Comparison of ENCODE assay signal across 8 cellular contexts in the genomic region with DNA sequence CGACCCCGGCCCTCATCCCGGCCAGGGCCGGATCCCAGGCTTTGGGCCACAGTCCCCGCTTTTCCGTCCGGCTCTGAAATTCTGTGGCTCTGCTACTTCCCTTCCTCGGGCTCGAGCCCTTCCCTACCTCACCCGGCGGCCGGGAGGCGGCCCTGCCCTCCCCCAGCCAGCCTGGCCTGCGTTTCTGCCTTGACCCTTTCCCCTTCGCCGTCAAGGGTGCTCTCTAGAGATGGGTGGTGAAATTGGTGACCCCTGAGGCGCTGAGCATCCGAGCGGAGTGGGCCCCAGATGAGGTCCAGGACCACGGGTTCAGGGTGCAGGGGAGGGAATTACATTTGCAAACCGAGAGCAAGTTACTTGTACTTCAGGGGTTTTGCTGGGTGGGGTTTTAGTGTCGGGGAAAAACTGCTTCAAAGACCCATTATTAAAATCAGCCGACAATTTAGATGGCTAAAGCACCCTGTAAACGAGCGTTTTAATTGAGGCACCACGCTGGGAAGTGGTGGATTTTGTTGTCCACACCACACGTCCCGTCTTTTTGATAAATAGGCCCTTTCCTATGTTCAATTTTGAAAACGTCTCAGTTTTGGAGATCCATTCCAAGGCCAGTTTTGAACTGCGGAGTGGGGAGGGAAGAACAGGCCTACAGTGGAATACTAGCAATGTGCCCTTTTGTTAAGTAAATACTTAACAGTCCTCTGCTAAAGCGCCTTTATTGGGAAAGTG. TPM values are rescaled to one million over a fixed set of nuclear protein-coding genes. Genes with fewer than 3 reads are reported as not detected.
DNase-seq lines count a peak whose midpoint lies in the region; ATAC-seq and TF ChIP-seq lines count a peak whose summit lies in the region.

No MANE protein-coding gene starts in this region.

- ATAC-seq in heart left ventricle = no peak
- no peak for ATAC-seq in Right ventricle myocardium inferior
- ATAC-seq in activated B cell treated with CpG ODN at 0.5 μM for 24 hours (ENCODE audit: low read depth) = no peak
- no peak for ATAC-seq in HG02973 (IDR thresholded peaks at IDR 0.05; ENCODE audit: unreplicated experiment)

- H3K36me3 Mint-ChIP-seq in activated B cell treated with CpG ODN at 0.5 μM for 24 hours (ENCODE audit: low read depth) (no peaks in the 10 kb centered on the region), immature natural killer cell (peaks cover 0 to 8% (median 7%) of the 10 kb centered on the region in 3 donors), type B pancreatic cell (peaks cover 59% of the 10 kb centered on the region)

- CTCF ChIA-PET in activated B cell treated with CpG ODN at 0.5 μM for 24 hours (lab: Charles Lee) = no interaction called here

- H3K4me3 Mint-ChIP-seq in activated B cell treated with CpG ODN at 0.5 μM for 24 hours (peak overlapping the region; percentile 77), immature natural killer cell (peak overlapping the region; percentile 26 to 70 (median 55)), type B pancreatic cell (peak overlapping the region; percentile 99)

- peaks cover 54% of the 10 kb centered on the region for H3K27me3 Mint-ChIP-seq in activated B cell treated with CpG ODN at 0.5 μM for 24 hours
- peaks cover 21 to 45% (median 30%) of the 10 kb centered on the region in 3 donors for H3K27me3 Mint-ChIP-seq in immature natural killer cell (ENCODE audit: low read depth in 3 of 3)
- H3K27me3 Mint-ChIP-seq in type B pancreatic cell = peaks cover 68% of the 10 kb centered on the region

- no peak overlapping the region for H3K27ac Mint-ChIP-seq in activated B cell treated with CpG ODN at 0.5 μM for 24 hours
- peak overlapping the region in 1 of 6 donors; percentile 64 for H3K27ac Mint-ChIP-seq in immature natural killer cell
- H3K27ac Mint-ChIP-seq in type B pancreatic cell = peak overlapping the region; percentile 90

- peak overlapping the region in 3 of 12 donors; percentile 15 to 54 (median 21) for H3K27ac ChIP-seq in heart left ventricle

- H3K9me3 Mint-ChIP-seq in activated B cell treated with CpG ODN at 0.5 μM for 24 hours (peaks cover 17% of the 10 kb centered on the region), immature natural killer cell (peaks cover 12 to 77% (median 38%) of the 10 kb centered on the region in 6 donors), type B pancreatic cell (no peaks in the 10 kb centered on the region)

- no peak for TF ChIP-seq POLR2A in heart left ventricle (IDR thresholded peaks at IDR 0.05)

- no peak for TF ChIP-seq CTCF in heart left ventricle (IDR thresholded peaks at IDR 0.05)
- TF ChIP-seq CTCF in activated B cell treated with CpG ODN at 0.5 μM for 24 hours (IDR thresholded peaks at IDR 0.05) = no peak
- TF ChIP-seq CTCF in type B pancreatic cell (conservative IDR thresholded peaks at IDR 0.05) = no peak

- H3K9me3 ChIP-seq in heart left ventricle = peaks cover 0 to 6% (median 0%) of the 10 kb centered on the region in 12 donors

- WGBS in heart left ventricle, 4 donors = 33 to 37% (median 35%) methylated on average over 31 of the region's 31 CpGs

- DNase-seq in heart left ventricle (peak in 1 of 5 donors; percentile 60), Right ventricle myocardium inferior (ENCODE audit: missing footprints) (no peak), activated B cell treated with CpG ODN at 0.5 μM for 24 hours (no peak), immature natural killer cell (no peak), type B pancreatic cell (ENCODE audit: extremely low spot score, unreplicated experiment) (no peak), cerebellar cortex (ENCODE audit: low spot score) (no peak), nucleus accumbens (lab: John Stamatoyannopoulos, UW) (no peak)

- peaks cover 22 to 95% (median 73%) of the 10 kb centered on the region in 9 donors for H3K27me3 ChIP-seq in heart left ventricle

- H3K4me1 Mint-ChIP-seq in activated B cell treated with CpG ODN at 0.5 μM for 24 hours = peaks cover 12% of the 10 kb centered on the region
- H3K4me1 Mint-ChIP-seq in immature natural killer cell = peaks cover 12 to 16% of the 10 kb centered on the region in 2 donors
- H3K4me1 Mint-ChIP-seq in type B pancreatic cell (ENCODE audit: unreplicated experiment) = peaks cover 59% of the 10 kb centered on the region

- intact Hi-C loops in heart left ventricle (cut with DNase I) = no loop called here
- intact Hi-C loops in Right ventricle myocardium inferior (cut with DNase I) = no loop called here
- intact Hi-C loops in activated B cell treated with CpG ODN at 0.5 μM for 24 hours (cut with micrococcal nuclease) = loop anchor here (1.0 to 5.0 kb wide), 5 partner anchors 7 to 433 kb away; a partner anchor contains a TSS

- H3K36me3 ChIP-seq in heart left ventricle = no peaks in the 10 kb centered on the region

- peaks cover 0 to 19% (median 5%) of the 10 kb centered on the region in 12 donors for H3K4me1 ChIP-seq in heart left ventricle

- POLR2A ChIA-PET in activated B cell treated with CpG ODN at 0.5 μM for 24 hours (lab: Charles Lee) = interaction anchor here (1.4 kb wide), 1 partner anchor 13 kb away, joined by 3 read pairs; no protein-coding TSS in a partner anchor

- H3K4me3 ChIP-seq in heart left ventricle = peak overlapping the region in 11 of 12 donors; percentile 39 to 65 (median 51)

RNA-seq across cellular contexts. Expression of a gene that starts 9.9 kb away (rescaled TPM):
- total RNA-seq in heart left ventricle (1 to 10 TPM in 1 of 9 donors, under 1 TPM in 7, not detected in 1; 0.16 to 1.4 (median 0.31) TPM), Right ventricle myocardium inferior (0.43 TPM), activated B cell treated with CpG ODN at 0.5 μM for 24 hours (not detected in 2 replicates), type B pancreatic cell (ENCODE audit: low replicate concordance) (66.6 and 143 TPM in 2 replicates)
- polyA plus RNA-seq in heart left ventricle (under 1 TPM; 0.11 to 0.30 TPM), immature natural killer cell (not detected)

Comparison
In these comparisons a context has a peak if more than half of its experiments do, and no peak if none do; other contexts are left out.
1. RNA of a gene that starts 9.9 kb away (total RNA-seq): 66.6 to 143 TPM in type B pancreatic cell; 0.43 TPM in Right ventricle myocardium inferior (single experiment), 0.16 to 1.4 TPM in heart left ventricle and not detected in activated B cell treated with CpG ODN at 0.5 μM for 24 hours; every median in the first group is over 10 times any median in the second.
2. Peak in every context shown above with its lines, with median percentiles within 50 percentile points of each other: H3K4me3 Mint-ChIP-seq.